Comparison of ENCODE assay signal across 32 cellular contexts in the genomic region with DNA sequence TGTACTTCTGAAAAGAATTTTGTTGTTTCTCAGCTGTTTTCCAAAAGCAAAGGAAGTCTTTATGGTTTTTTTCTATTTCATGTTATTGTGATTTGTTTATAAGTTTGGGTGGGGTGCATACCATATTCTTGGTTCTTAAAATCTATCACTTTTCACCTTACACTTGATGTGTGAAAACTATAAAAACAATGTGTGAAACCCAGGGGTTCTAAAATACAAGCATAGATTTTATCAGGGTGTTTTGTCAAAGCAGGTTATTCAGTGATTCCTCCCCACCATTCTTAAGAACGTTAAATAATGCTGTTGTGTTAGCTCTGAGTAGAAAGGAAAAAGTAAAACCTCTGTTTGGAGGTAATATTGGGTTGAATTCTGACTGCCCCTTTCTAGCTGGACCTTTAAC.
"Had no signal": no experiment of that assay in that cellular context is flagged by ENCODE, and none has a peak within 500 bp of the region (broad histone marks: within the 10 kb centered on the region; RNA-seq: fewer than 3 reads in every experiment).

No MANE protein-coding gene starts in this region.

- ATAC-seq: activated naive CD8-positive, alpha-beta T cell treated with anti-CD3 and anti-CD28 coated beads, Interleukin-2, amount 50 U/mL, for 24 hours; Right ventricle myocardium inferior had no signal

- H3K4me1 ChIP-seq: Peyer's patch had no signal

- H3K4me3 Mint-ChIP-seq: activated B cell treated with CpG ODN at 0.5 μM for 24 hours; activated CD4-positive, alpha-beta memory T cell treated with anti-CD3 and anti-CD28 coated beads for 36 hours; activated naive CD4-positive, alpha-beta T cell treated with anti-CD3 and anti-CD28 coated beads, Interleukin-2, amount 10 ng/mL, durations not matched to agents 7 days and 5 days; activated naive CD8-positive, alpha-beta T cell; activated naive CD8-positive, alpha-beta T cell treated with anti-CD3 and anti-CD28 coated beads, Interleukin-2, amount 50 U/mL, for 24 hours had no signal

- H3K27ac ChIP-seq: brain microvascular endothelial cell, Peyer's patch, VCaP had no signal

- H3K9me3 ChIP-seq: Peyer's patch had no signal

- H3K27me3 ChIP-seq: brain microvascular endothelial cell, Peyer's patch had no signal

- H3K4me3 ChIP-seq: Peyer's patch had no signal

- DNase-seq: activated B cell treated with CpG ODN at 0.5 μM for 24 hours; activated CD4-positive, alpha-beta memory T cell treated with anti-CD3 and anti-CD28 coated beads for 36 hours; activated CD4-positive, alpha-beta T cell treated with anti-CD3 and anti-CD28 coated beads for 4 hours; activated CD4-positive, alpha-beta T cell treated with anti-CD3 and anti-CD28 coated beads, Interleukin-2, amount 50 U/mL, for 1 hour; activated CD4-positive, CD25-positive, alpha-beta regulatory T cell treated with anti-CD3 and anti-CD28 coated beads, Interleukin-2, amount 50 U/mL, for 72 hours; activated CD8-positive, alpha-beta memory T cell treated with anti-CD3 and anti-CD28 coated beads, Interleukin-2, amount 50 U/mL, for 4 hours; activated effector memory CD4-positive, alpha-beta T cell treated with Interleukin-2 at 50 U/mL for 16 hours; activated naive CD4-positive, alpha-beta T cell treated with anti-CD3 and anti-CD28 coated beads, Interleukin-2, amount 10 ng/mL, durations not matched to agents 7 days and 5 days; activated naive CD8-positive, alpha-beta T cell treated with anti-CD3 and anti-CD28 coated beads, Interleukin-2, amount 50 U/mL, for 24 hours; activated T-cell treated with anti-CD3 and anti-CD28 coated beads, Interleukin-2, amount 50 U/mL, for 48 hours; aorta; brain microvascular endothelial cell; cerebellar nuclear complex; Kasumi-1; KG1; MM.1S; MV-4-11; NCI-H1092; NCI-H1436 treated with DMSO at 0.1 percent for 48 hours; NCI-H1694 treated with DMSO at 0.1 percent for 48 hours; NCI-H2029; NCI-H345; NCI-H524 treated with DMSO at 0.1 percent for 48 hours; Peyer's patch; RPMI8226; SIG-M5; SW 1271; T-helper 1 cell; T-helper 9 cell had no signal

- H3K27ac Mint-ChIP-seq: activated B cell treated with CpG ODN at 0.5 μM for 24 hours; activated CD4-positive, alpha-beta memory T cell treated with anti-CD3 and anti-CD28 coated beads for 36 hours; activated naive CD4-positive, alpha-beta T cell treated with anti-CD3 and anti-CD28 coated beads, Interleukin-2, amount 10 ng/mL, durations not matched to agents 7 days and 5 days; activated naive CD8-positive, alpha-beta T cell; activated naive CD8-positive, alpha-beta T cell treated with anti-CD3 and anti-CD28 coated beads, Interleukin-2, amount 50 U/mL, for 24 hours had no signal

- H3K9me3 Mint-ChIP-seq: activated B cell treated with CpG ODN at 0.5 μM for 24 hours; activated CD4-positive, alpha-beta memory T cell treated with anti-CD3 and anti-CD28 coated beads for 36 hours; activated naive CD4-positive, alpha-beta T cell treated with anti-CD3 and anti-CD28 coated beads, Interleukin-2, amount 10 ng/mL, durations not matched to agents 7 days and 5 days; activated naive CD8-positive, alpha-beta T cell treated with anti-CD3 and anti-CD28 coated beads, Interleukin-2, amount 50 U/mL, for 24 hours had no signal

- H3K27me3 Mint-ChIP-seq: activated B cell treated with CpG ODN at 0.5 μM for 24 hours; activated CD4-positive, alpha-beta memory T cell treated with anti-CD3 and anti-CD28 coated beads for 36 hours; activated naive CD4-positive, alpha-beta T cell treated with anti-CD3 and anti-CD28 coated beads, Interleukin-2, amount 10 ng/mL, durations not matched to agents 7 days and 5 days; activated naive CD8-positive, alpha-beta T cell; activated naive CD8-positive, alpha-beta T cell treated with anti-CD3 and anti-CD28 coated beads, Interleukin-2, amount 50 U/mL, for 24 hours had no signal

- H3K4me1 Mint-ChIP-seq: activated B cell treated with CpG ODN at 0.5 μM for 24 hours; activated naive CD4-positive, alpha-beta T cell treated with anti-CD3 and anti-CD28 coated beads, Interleukin-2, amount 10 ng/mL, durations not matched to agents 7 days and 5 days; activated naive CD8-positive, alpha-beta T cell treated with anti-CD3 and anti-CD28 coated beads, Interleukin-2, amount 50 U/mL, for 24 hours had no signal
